12 cellular contexts compared by ENCODE assay signal in the genomic region with DNA sequence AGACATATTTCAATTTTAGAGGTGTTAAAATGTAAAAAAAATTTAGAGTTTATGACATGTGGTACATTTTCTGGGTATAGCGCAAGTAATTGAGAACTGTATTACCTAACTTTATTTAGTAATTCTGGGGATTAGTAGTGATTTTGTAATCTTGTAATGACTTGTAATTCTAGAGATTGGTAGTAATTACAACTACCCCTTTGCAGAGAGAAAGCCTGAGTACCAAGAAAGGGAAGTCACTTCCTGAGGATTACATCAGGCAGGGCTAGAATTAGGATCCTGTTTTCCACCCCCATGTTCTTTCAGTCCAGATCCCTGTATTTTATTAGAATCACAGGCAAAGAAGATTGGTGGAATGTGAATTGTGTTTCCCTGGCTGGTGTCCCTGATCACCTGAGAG.
"Had no signal": no experiment of that assay in that cellular context is flagged by ENCODE, and none has a peak within 500 bp of the region (broad histone marks: within the 10 kb centered on the region; RNA-seq: fewer than 3 reads in every experiment).

No MANE protein-coding gene starts in this region.

- H3K9me3 Mint-ChIP-seq: activated naive CD4-positive, alpha-beta T cell treated with anti-CD3 and anti-CD28 coated beads, Interleukin-2, amount 50 U/mL, for 72 hours had no signal

- H3K27me3 ChIP-seq: brain microvascular endothelial cell had no signal

- H3K9me3 ChIP-seq: thoracic aorta had no signal

- H3K4me3 ChIP-seq: thoracic aorta had no signal

- DNase-seq: activated B cell treated with CpG ODN at 0.5 μM for 24 hours; activated CD4-positive, alpha-beta T cell treated with anti-CD3 and anti-CD28 coated beads, Interleukin-2, amount 50 U/mL, for 1 hour; activated effector memory CD4-positive, alpha-beta T cell treated with Interleukin-2 at 50 U/mL for 16 hours; brain microvascular endothelial cell; cerebellar nuclear complex; hippocampal formation; posterior cingulate gyrus; stimulated activated CD4-positive, alpha-beta T cell treated with anti-CD3 and anti-CD28 coated beads, Interleukin-15, amount 100 ng/mL, for 24 hours; stimulated activated CD4-positive, alpha-beta T cell treated with anti-CD3 and anti-CD28 coated beads, Interleukin-4, amount 100 ng/mL, for 24 hours; stimulated activated naive CD8-positive, alpha-beta T cell treated with anti-CD3 and anti-CD28 coated beads, Interleukin-15, amount 100 ng/mL, for 72 hours had no signal

- ATAC-seq: activated naive CD4-positive, alpha-beta T cell treated with anti-CD3 and anti-CD28 coated beads, Interleukin-2, amount 50 U/mL, for 72 hours; stimulated activated naive CD8-positive, alpha-beta T cell treated with anti-CD3 and anti-CD28 coated beads, Interleukin-15, amount 100 ng/mL, for 72 hours had no signal

- H3K36me3 ChIP-seq: brain microvascular endothelial cell, thoracic aorta had no signal

- H3K36me3 Mint-ChIP-seq: activated naive CD4-positive, alpha-beta T cell treated with anti-CD3 and anti-CD28 coated beads, Interleukin-2, amount 50 U/mL, for 72 hours had no signal

- H3K27ac ChIP-seq: brain microvascular endothelial cell, thoracic aorta had no signal

- H3K4me3 Mint-ChIP-seq: activated B cell treated with CpG ODN at 0.5 μM for 24 hours; stimulated activated naive CD8-positive, alpha-beta T cell treated with anti-CD3 and anti-CD28 coated beads, Interleukin-15, amount 100 ng/mL, for 72 hours had no signal

- H3K27me3 Mint-ChIP-seq: activated B cell treated with CpG ODN at 0.5 μM for 24 hours had no signal

- H3K27ac Mint-ChIP-seq: activated B cell treated with CpG ODN at 0.5 μM for 24 hours; activated naive CD4-positive, alpha-beta T cell treated with anti-CD3 and anti-CD28 coated beads, Interleukin-2, amount 50 U/mL, for 72 hours; stimulated activated naive CD8-positive, alpha-beta T cell treated with anti-CD3 and anti-CD28 coated beads, Interleukin-15, amount 100 ng/mL, for 72 hours had no signal
